8 cellular contexts compared by ENCODE assay signal in the genomic region with DNA sequence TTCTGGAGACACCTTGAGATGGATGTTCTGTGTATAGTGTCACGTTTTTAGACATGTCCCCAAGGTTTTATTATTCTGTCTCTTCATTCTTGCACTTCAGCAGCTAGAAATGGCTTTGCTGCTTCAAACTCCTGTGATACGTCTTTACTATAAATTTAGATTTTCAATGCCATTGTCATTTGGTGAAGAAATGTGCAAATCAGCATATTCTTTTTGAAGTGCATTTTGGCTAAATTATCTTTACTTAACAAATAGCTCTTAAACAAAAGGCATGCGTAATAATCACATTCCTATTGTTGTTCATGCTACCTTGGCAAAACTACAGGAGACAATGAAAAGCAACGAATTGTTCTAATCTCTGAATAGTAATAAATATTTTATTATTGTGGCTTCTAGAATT.
"Had no signal": no experiment of that assay in that cellular context is flagged by ENCODE, and none has a peak within 500 bp of the region (broad histone marks: within the 10 kb centered on the region; RNA-seq: fewer than 3 reads in every experiment).

No MANE protein-coding gene starts in this region.

- H3K4me3 ChIP-seq: GM12878 had no signal

- ATAC-seq: GM12878 had no signal

- DNase-seq: GDM1, GF-D8 had no signal

- FAIRE-seq: G401.6, GM12878, GM12891, GM12892, GM18507, GM19239 had no signal
